1 cellular context compared by ENCODE assay signal in genomic region chr4:76624271-76624681, GRCh38.
TF ChIP-seq lines count a peak whose summit lies in the region.

No MANE protein-coding gene starts in this region.

TF ChIP-seq in GM23338, 12 proteins besides CTCF, POLR2A, EP300 and RAD21 (continued from another document):
- TF ChIP-seq ZNF462 (CRISPR knock-in tag; IDR thresholded peaks at IDR 0.05) (no peak), ZNF331 (CRISPR knock-in tag; IDR thresholded peaks at IDR 0.05; ENCODE audit: low read depth) (no peak), POLR2AphosphoS5 (IDR thresholded peaks at IDR 0.05; ENCODE audit: low read depth) (no peak), JUNB (IDR thresholded peaks at IDR 0.05; ENCODE audit: unreplicated experiment) (no peak)
